31 cellular contexts compared by ENCODE assay signal in the genomic region with DNA sequence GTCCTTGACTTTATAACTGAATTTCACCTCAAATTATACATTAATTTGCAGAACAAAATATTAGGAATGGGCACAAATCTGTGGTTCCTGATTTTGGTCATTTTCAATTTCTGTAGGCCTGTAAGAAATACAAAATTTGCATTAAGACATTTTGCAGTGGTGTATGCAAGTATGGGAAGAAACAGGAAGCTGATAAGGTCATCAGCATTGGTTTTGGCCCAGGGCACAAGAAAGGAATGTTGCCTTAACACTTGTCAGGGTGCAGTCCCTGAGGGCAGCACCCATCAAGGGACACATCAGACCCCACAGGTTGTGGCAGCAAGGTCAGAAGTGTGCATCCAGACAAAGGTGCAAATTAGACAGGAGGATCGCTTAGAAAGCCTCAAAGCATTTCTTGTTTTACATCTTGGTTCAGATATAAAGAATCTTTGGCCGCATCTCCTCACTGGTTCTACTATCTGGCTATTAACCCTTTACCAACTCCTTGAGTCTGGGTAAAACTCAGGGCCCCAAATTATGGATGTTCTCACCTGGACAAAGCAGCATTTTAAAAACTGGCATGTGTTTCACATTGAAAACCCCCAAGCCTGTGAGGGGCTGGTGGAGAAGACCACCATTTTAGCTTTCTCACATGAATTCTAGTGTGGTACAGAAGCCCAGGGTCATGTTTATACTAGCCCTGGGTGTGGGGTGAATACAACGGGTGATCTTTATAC.
DNase-seq lines count a peak whose midpoint lies in the region; ATAC-seq, FAIRE-seq and TF ChIP-seq lines count a peak whose summit lies in the region.
"Had no signal": no experiment of that assay in that cellular context is flagged by ENCODE, and none has a peak within 500 bp of the region (broad histone marks: within the 10 kb centered on the region; RNA-seq: fewer than 3 reads in every experiment).

No MANE protein-coding gene starts in this region.

- H3K9me3 ChIP-seq in breast epithelium: no peaks in the 10 kb centered on the region
- no peaks in the 10 kb centered on the region for H3K9me3 ChIP-seq in tibial nerve
- H3K9me3 ChIP-seq: right atrium auricular region, uterus had no signal

- ATAC-seq in natural killer cell: no peak
- ATAC-seq: activated naive CD8-positive, alpha-beta T cell treated with anti-CD3 and anti-CD28 coated beads, Interleukin-2, amount 50 U/mL, for 24 hours; Panc1; stimulated activated naive CD8-positive, alpha-beta T cell treated with anti-CD3 and anti-CD28 coated beads, Interleukin-15, Interleukin-2, amounts not matched to agents 100 U/mL and 50 U/mL, for 24 hours had no signal

- H3K36me3 ChIP-seq in breast epithelium: no peaks in the 10 kb centered on the region
- no peaks in the 10 kb centered on the region for H3K36me3 ChIP-seq in bronchial epithelial cell (ENCODE audit: control insufficient read depth, insufficient read depth, low read length)
- peaks cover 0 to 18% (median 0%) of the 10 kb centered on the region in 3 donors for H3K36me3 ChIP-seq in tibial nerve
- H3K36me3 ChIP-seq: uterus had no signal

- TF ChIP-seq POLR2A in breast epithelium (IDR thresholded peaks at IDR 0.05): no peak
- TF ChIP-seq POLR2A in tibial nerve (IDR thresholded peaks at IDR 0.05): no peak

- intact Hi-C loops in MCF 10A (cut with micrococcal nuclease): no loop called here
- intact Hi-C loops in breast epithelium (cut with DNase I; ENCODE audit: low total_unique reads): no loop called here
- intact Hi-C loops in natural killer cell (cut with micrococcal nuclease): loop anchor here (10.0 kb wide), 1 partner anchor 128 kb away; no protein-coding TSS in a partner anchor

- POLR2A ChIA-PET in MCF 10A (lab: Yijun Ruan, JAX): interaction anchor here (0.5 kb wide), 1 partner anchor 245 kb away, joined by 3 read pairs; no protein-coding TSS in a partner anchor

- peaks cover 6% of the 10 kb centered on the region for H3K4me1 Mint-ChIP-seq in MCF 10A (ENCODE audit: insufficient read depth, unreplicated experiment)
- H3K4me1 Mint-ChIP-seq in natural killer cell: peaks cover 60 to 69% of the 10 kb centered on the region in 2 donors
- peaks cover 28% of the 10 kb centered on the region for H3K4me1 Mint-ChIP-seq in T-helper 2 cell treated with Interferon-gamma antibody and Interleukin-4, amounts not matched to agents 5 μg/mL and 100 μg/mL, for 36 hours (ENCODE audit: low read depth)

- H3K27ac ChIP-seq in breast epithelium (peak overlapping the region in 1 of 2 donors; percentile 66), tibial nerve (peak overlapping the region; percentile 31 to 78 (median 60))
- H3K27ac ChIP-seq: dorsolateral prefrontal cortex, hepatocyte, right atrium auricular region, VCaP had no signal

- H3K27me3 ChIP-seq in breast epithelium (no peaks in the 10 kb centered on the region), bronchial epithelial cell (ENCODE audit: control insufficient read depth, insufficient read depth, low read length) (no peaks in the 10 kb centered on the region), tibial nerve (no peaks in the 10 kb centered on the region)
- H3K27me3 ChIP-seq: hepatocyte, right atrium auricular region, uterus had no signal

- H3K27me3 Mint-ChIP-seq in MCF 10A (ENCODE audit: insufficient read depth, unreplicated experiment) (no peaks in the 10 kb centered on the region), natural killer cell (ENCODE audit: low read depth in 2 of 2) (no peaks in the 10 kb centered on the region)
- H3K27me3 Mint-ChIP-seq in T-helper 2 cell treated with Interferon-gamma antibody and Interleukin-4, amounts not matched to agents 5 μg/mL and 100 μg/mL, for 36 hours (ENCODE audit: low read depth): no peaks in the 10 kb centered on the region
- H3K27me3 Mint-ChIP-seq: activated naive CD8-positive, alpha-beta T cell treated with anti-CD3 and anti-CD28 coated beads, Interleukin-2, amount 50 U/mL, for 24 hours; activated T-cell treated with anti-CD3 and anti-CD28 coated beads, Interleukin-2, amount 50 U/mL, for 24 hours had no signal

- H3K9me3 Mint-ChIP-seq in MCF 10A (ENCODE audit: unreplicated experiment) (no peaks in the 10 kb centered on the region), natural killer cell (no peaks in the 10 kb centered on the region)
- no peaks in the 10 kb centered on the region for H3K9me3 Mint-ChIP-seq in T-helper 2 cell treated with Interferon-gamma antibody and Interleukin-4, amounts not matched to agents 5 μg/mL and 100 μg/mL, for 36 hours
- H3K9me3 Mint-ChIP-seq: activated naive CD8-positive, alpha-beta T cell treated with anti-CD3 and anti-CD28 coated beads, Interleukin-2, amount 50 U/mL, for 24 hours; activated T-cell treated with anti-CD3 and anti-CD28 coated beads, Interleukin-2, amount 50 U/mL, for 24 hours had no signal

- FAIRE-seq in bronchial epithelial cell (lab: Jason Lieb, UNC): peak; percentile 83
- FAIRE-seq: endometrium had no signal

- no peak overlapping the region for H3K4me3 Mint-ChIP-seq in MCF 10A (ENCODE audit: unreplicated experiment)
- H3K4me3 Mint-ChIP-seq in natural killer cell: no peak overlapping the region
- H3K4me3 Mint-ChIP-seq in T-helper 2 cell treated with Interferon-gamma antibody and Interleukin-4, amounts not matched to agents 5 μg/mL and 100 μg/mL, for 36 hours: no peak overlapping the region
- H3K4me3 Mint-ChIP-seq: activated naive CD8-positive, alpha-beta T cell treated with anti-CD3 and anti-CD28 coated beads, Interleukin-2, amount 50 U/mL, for 24 hours; activated T-cell treated with anti-CD3 and anti-CD28 coated beads, Interleukin-2, amount 50 U/mL, for 24 hours had no signal

- H3K27ac Mint-ChIP-seq in MCF 10A (ENCODE audit: low read depth, unreplicated experiment): peak overlapping the region; percentile 57
- peak overlapping the region; percentile 91 to 92 for H3K27ac Mint-ChIP-seq in natural killer cell
- no peak overlapping the region for H3K27ac Mint-ChIP-seq in T-helper 2 cell treated with Interferon-gamma antibody and Interleukin-4, amounts not matched to agents 5 μg/mL and 100 μg/mL, for 36 hours
- H3K27ac Mint-ChIP-seq: activated naive CD8-positive, alpha-beta T cell treated with anti-CD3 and anti-CD28 coated beads, Interleukin-2, amount 50 U/mL, for 24 hours; activated T-cell treated with anti-CD3 and anti-CD28 coated beads, Interleukin-2, amount 50 U/mL, for 24 hours had no signal

- DNase-seq in MCF 10A (ENCODE audit: unreplicated experiment): no peak
- DNase-seq in breast epithelium (ENCODE audit: low spot score in 2 of 2): no peak
- DNase-seq in bronchial epithelial cell (ENCODE audit: low read depth): no peak
- DNase-seq in natural killer cell: no peak
- no peak for DNase-seq in tibial nerve (ENCODE audit: low spot score in 2 of 2)
- DNase-seq in EL: no peak
- no peak for DNase-seq in anterior cingulate cortex (lab: John Stamatoyannopoulos, UW)
- no peak for DNase-seq in T-helper 2 cell treated with Interferon-gamma antibody and Interleukin-4, amounts not matched to agents 5 μg/mL and 100 μg/mL, for 36 hours (ENCODE audit: low spot score)
- DNase-seq: activated CD4-positive, alpha-beta T cell treated with anti-CD3 and anti-CD28 coated beads for 4 hours; activated naive CD8-positive, alpha-beta T cell treated with anti-CD3 and anti-CD28 coated beads, Interleukin-2, amount 50 U/mL, for 24 hours; activated T-cell treated with anti-CD3 and anti-CD28 coated beads, Interleukin-2, amount 50 U/mL, for 24 hours; Calu3; DMS79 treated with DMSO at 0.1 percent for 48 hours; dorsolateral prefrontal cortex; HCEC 1CT; Karpas-422; NCI-H1417 treated with DMSO at 0.1 percent for 48 hours; NCI-H2081; NCI-H226; NCI-H526 treated with DMSO at 0.1 percent for 48 hours; posterior cingulate gyrus; SHP77; stimulated activated CD4-positive, alpha-beta T cell treated with anti-CD3 and anti-CD28 coated beads, Interleukin-1b, Interleukin-23, amount 100 ng/mL, for 48 hours; stimulated activated naive CD8-positive, alpha-beta T cell treated with anti-CD3 and anti-CD28 coated beads, Interleukin-15, Interleukin-2, amounts not matched to agents 100 U/mL and 50 U/mL, for 24 hours; T1000; uterus had no signal

- H3K4me3 ChIP-seq in breast epithelium (no peak overlapping the region), bronchial epithelial cell (ENCODE audit: low read depth, low read length) (no peak overlapping the region), tibial nerve (no peak overlapping the region)
- H3K4me3 ChIP-seq: dorsolateral prefrontal cortex, hepatocyte, right atrium auricular region, uterus had no signal

- WGBS in tibial nerve, 2 donors: 57 to 61% methylated on average over 3 of the region's 3 CpGs

- CTCF ChIA-PET in MCF 10A (lab: Yijun Ruan, JAX): interaction anchor here (0.6 to 1.6 kb wide), 2 partner anchors 153 to 178 kb away, joined by 3 to 7 read pairs; no protein-coding TSS in a partner anchor

- no peak for TF ChIP-seq CTCF in MCF 10A (IDR thresholded peaks at IDR 0.05; ENCODE audit: unreplicated experiment)
- TF ChIP-seq CTCF in breast epithelium (IDR thresholded peaks at IDR 0.05): no peak
- no peak for TF ChIP-seq CTCF in bronchial epithelial cell (IDR thresholded peaks at IDR 0.05; ENCODE audit: insufficient read depth, low read length, severe bottlenecking)
- TF ChIP-seq CTCF in natural killer cell (IDR thresholded peaks at IDR 0.05): no peak
- TF ChIP-seq CTCF in tibial nerve (IDR thresholded peaks at IDR 0.05): no peak

- peaks cover 35% of the 10 kb centered on the region for H3K36me3 Mint-ChIP-seq in MCF 10A (ENCODE audit: insufficient read depth, unreplicated experiment)
- H3K36me3 Mint-ChIP-seq in natural killer cell: peaks cover 29% of the 10 kb centered on the region
- peaks cover 29% of the 10 kb centered on the region for H3K36me3 Mint-ChIP-seq in T-helper 2 cell treated with Interferon-gamma antibody and Interleukin-4, amounts not matched to agents 5 μg/mL and 100 μg/mL, for 36 hours (ENCODE audit: low read depth)

- H3K4me1 ChIP-seq in breast epithelium (no peaks in the 10 kb centered on the region), tibial nerve (peaks cover 0 to 52% (median 25%) of the 10 kb centered on the region in 4 donors)
- H3K4me1 ChIP-seq: uterus had no signal

- no peak for TF ChIP-seq EP300 in tibial nerve (IDR thresholded peaks at IDR 0.05)

- no TSS peak for BruUV-seq in MCF 10A (replicated peaks; lab: Mats Ljungman, UMichigan)
